Comparison of ENCODE assay signal across 10 cellular contexts in genomic region chr17:57468932-57469775, GRCh38.
DNase-seq lines count a peak whose midpoint lies in the region; ATAC-seq lines count a peak whose summit lies in the region.
"Had no signal": no experiment of that assay in that cellular context is flagged by ENCODE, and none has a peak within 500 bp of the region (broad histone marks: within the 10 kb centered on the region; RNA-seq: fewer than 3 reads in every experiment).

No MANE protein-coding gene starts in this region.

- H3K27me3 Mint-ChIP-seq in activated naive CD8-positive, alpha-beta T cell treated with anti-CD3 and anti-CD28 coated beads, Interleukin-2, amount 50 U/mL, for 24 hours = no peaks in the 10 kb centered on the region

- H3K4me1 Mint-ChIP-seq in activated naive CD8-positive, alpha-beta T cell treated with anti-CD3 and anti-CD28 coated beads, Interleukin-2, amount 50 U/mL, for 24 hours = peaks cover 41% of the 10 kb centered on the region

- DNase-seq in COLO829 (ENCODE audit: low spot score) (peak; percentile 14), COR-L47 (lab: John Stamatoyannopoulos, UW) (no peak)
- DNase-seq in activated naive CD8-positive, alpha-beta T cell treated with anti-CD3 and anti-CD28 coated beads, Interleukin-2, amount 50 U/mL, for 24 hours = no peak
- no peak for DNase-seq in activated CD8-positive, alpha-beta memory T cell treated with anti-CD3 and anti-CD28 coated beads for 24 hours
- DNase-seq in stimulated activated naive CD4-positive, alpha-beta T cell (lab: John Stamatoyannopoulos, UW) = no peak
- DNase-seq: cortex of kidney, hippocampal formation had no signal

- no peak overlapping the region for H3K4me3 Mint-ChIP-seq in activated naive CD8-positive, alpha-beta T cell treated with anti-CD3 and anti-CD28 coated beads, Interleukin-2, amount 50 U/mL, for 24 hours

- no peaks in the 10 kb centered on the region for H3K36me3 Mint-ChIP-seq in activated naive CD8-positive, alpha-beta T cell treated with anti-CD3 and anti-CD28 coated beads, Interleukin-2, amount 50 U/mL, for 24 hours (ENCODE audit: low read depth)

- peak overlapping the region; percentile 73 for H3K27ac Mint-ChIP-seq in activated naive CD8-positive, alpha-beta T cell treated with anti-CD3 and anti-CD28 coated beads, Interleukin-2, amount 50 U/mL, for 24 hours

- H3K9me3 Mint-ChIP-seq in activated naive CD8-positive, alpha-beta T cell treated with anti-CD3 and anti-CD28 coated beads, Interleukin-2, amount 50 U/mL, for 24 hours = no peaks in the 10 kb centered on the region

- ATAC-seq in GM19023 (IDR thresholded peaks at IDR 0.05; ENCODE audit: unreplicated experiment) = peak; percentile 66
- ATAC-seq in HG03575 (IDR thresholded peaks at IDR 0.05; ENCODE audit: extremely low read depth, insufficient number of reproducible peaks, low FRiP score, unreplicated experiment) = peak; percentile 30
- peak; percentile 84 for ATAC-seq in activated naive CD8-positive, alpha-beta T cell treated with anti-CD3 and anti-CD28 coated beads, Interleukin-2, amount 50 U/mL, for 24 hours
- ATAC-seq in GM18519 (IDR thresholded peaks at IDR 0.05; ENCODE audit: low FRiP score, unreplicated experiment) = no peak
